In the genomic region with DNA sequence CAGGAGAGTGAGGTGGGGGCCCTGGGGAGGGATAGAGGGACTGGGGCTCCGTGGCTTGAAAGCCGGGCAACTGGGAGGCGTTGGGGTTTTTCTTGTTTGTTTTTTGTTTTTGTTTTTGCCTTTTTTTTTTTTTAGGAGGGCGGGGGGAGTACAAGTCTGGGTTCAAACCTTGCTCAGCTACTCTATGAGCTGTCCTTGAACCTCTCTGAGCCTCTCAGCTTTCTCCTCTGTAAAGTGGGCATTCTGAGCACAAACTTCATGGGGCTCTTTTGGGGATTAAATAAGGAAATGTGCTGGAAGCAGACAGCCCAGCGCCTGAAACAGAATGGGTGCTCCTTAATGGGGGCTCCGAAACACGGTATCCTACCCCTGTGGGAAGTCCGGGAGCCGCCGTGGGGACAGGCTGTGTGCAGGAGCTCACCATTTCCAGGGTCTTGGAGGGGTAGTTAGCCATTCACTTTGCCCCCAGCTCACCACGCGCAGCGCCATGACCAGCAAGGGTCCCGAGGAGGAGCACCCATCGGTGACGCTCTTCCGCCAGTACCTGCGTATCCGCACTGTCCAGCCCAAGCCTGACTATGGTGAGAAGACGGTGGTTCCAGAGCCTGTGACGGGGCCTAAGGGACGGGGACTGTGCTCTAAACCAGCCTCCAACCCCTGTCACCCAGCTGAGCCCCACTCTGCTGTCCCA, we compare ENCODE assay signal across 9 cellular contexts. TPM values are rescaled to one million over a fixed set of nuclear protein-coding genes. Genes with fewer than 3 reads are reported as not detected.
DNase-seq lines count a peak whose midpoint lies in the region; ATAC-seq, FAIRE-seq and TF ChIP-seq lines count a peak whose summit lies in the region.
"Had no signal": no experiment of that assay in that cellular context is flagged by ENCODE, and none has a peak within 500 bp of the region (broad histone marks: within the 10 kb centered on the region; RNA-seq: fewer than 3 reads in every experiment).

No MANE protein-coding gene starts in this region.

- H3K9me3 ChIP-seq in cardiac muscle cell (ENCODE audit: low read depth) (no peaks in the 10 kb centered on the region), mesodermal cell (ENCODE audit: control insufficient read depth, low read length) (no peaks in the 10 kb centered on the region)

- no peak for ATAC-seq in left cardiac atrium
- no peak for ATAC-seq in HG03460 (IDR thresholded peaks at IDR 0.05; ENCODE audit: unreplicated experiment)

- H3K36me3 ChIP-seq in cardiac muscle cell: no peaks in the 10 kb centered on the region
- peaks cover 3% of the 10 kb centered on the region for H3K36me3 ChIP-seq in bronchial epithelial cell (ENCODE audit: control insufficient read depth, insufficient read depth, low read length)
- peaks cover 12% of the 10 kb centered on the region for H3K36me3 ChIP-seq in mesodermal cell (ENCODE audit: control insufficient read depth, insufficient read depth, low read length)
- H3K36me3 ChIP-seq in urinary bladder (ENCODE audit: insufficient read depth): no peaks in the 10 kb centered on the region

- no peak for TF ChIP-seq POLR2A in GM12891 (IDR thresholded peaks at IDR 0.05; ENCODE audit: low read depth, low read length)

- DNase-seq in cardiac muscle cell (ENCODE audit: low read depth in 1 of 2, low spot score in 1 of 2) (no peak), left cardiac atrium (no peak), bronchial epithelial cell (ENCODE audit: low read depth) (no peak), NK-92 (lab: John Stamatoyannopoulos, UW; ENCODE audit: unreplicated experiment) (no peak), GM12891 (ENCODE audit: insufficient read length, low spot score) (no peak)
- DNase-seq: NCI-H2171 had no signal

- peak overlapping the region; percentile 27 for H3K4me3 ChIP-seq in cardiac muscle cell
- peak overlapping the region; percentile 63 for H3K4me3 ChIP-seq in bronchial epithelial cell (ENCODE audit: low read depth, low read length)
- peak overlapping the region; percentile 56 for H3K4me3 ChIP-seq in mesodermal cell (ENCODE audit: extremely low read depth, insufficient read depth, low read length, poor library complexity, severe bottlenecking)
- H3K4me3 ChIP-seq in urinary bladder (ENCODE audit: low read depth, low read length): peak overlapping the region; percentile 42

- no peak for FAIRE-seq in bronchial epithelial cell (lab: Jason Lieb, UNC)
- FAIRE-seq in GM12891 (lab: Jason Lieb, UNC): no peak

- no peaks in the 10 kb centered on the region for H3K27me3 ChIP-seq in cardiac muscle cell
- H3K27me3 ChIP-seq in bronchial epithelial cell (ENCODE audit: control insufficient read depth, insufficient read depth, low read length): no peaks in the 10 kb centered on the region

- H3K27ac ChIP-seq in cardiac muscle cell (peak overlapping the region; percentile 86), mesodermal cell (ENCODE audit: low read depth, low read length, severe bottlenecking) (peak overlapping the region; percentile 94), urinary bladder (ENCODE audit: low read depth) (peak overlapping the region; percentile 97)

- H3K4me1 ChIP-seq in cardiac muscle cell (ENCODE audit: low read depth) (peaks cover 16% of the 10 kb centered on the region), mesodermal cell (ENCODE audit: control insufficient read depth, insufficient read depth, low read length, poor library complexity, severe bottlenecking) (peaks cover 5% of the 10 kb centered on the region), urinary bladder (ENCODE audit: insufficient read depth) (no peaks in the 10 kb centered on the region)

- TF ChIP-seq CTCF in cardiac muscle cell (IDR thresholded peaks at IDR 0.05; ENCODE audit: low read depth, low read length): no peak
- no peak for TF ChIP-seq CTCF in bronchial epithelial cell (IDR thresholded peaks at IDR 0.05; ENCODE audit: insufficient read depth, low read length, severe bottlenecking)

- intact Hi-C loops in left cardiac atrium (cut with DNase I): no loop called here

- 86 to 87% methylated on average over 17 to 20 of the region's 22 CpGs for WGBS in mesodermal cell (ENCODE audit: insufficient coverage in 2 of 2), 2 experiments
- WGBS in urinary bladder: 68% methylated on average over 22 of the region's 22 CpGs

TF ChIP-seq in GM12891, 5 proteins besides CTCF, POLR2A, EP300 and RAD21:
- no peak for TF ChIP-seq SPI1 (IDR thresholded peaks at IDR 0.05; ENCODE audit: low read depth, low read length)
- TF ChIP-seq PAX5 (IDR thresholded peaks at IDR 0.05; ENCODE audit: insufficient read depth, low read length, severe bottlenecking): no peak
- no peak for TF ChIP-seq POU2F2 (IDR thresholded peaks at IDR 0.05; ENCODE audit: low read depth, low read length)
- TF ChIP-seq TAF1 (IDR thresholded peaks at IDR 0.05; ENCODE audit: low read depth, low read length): no peak
- TF ChIP-seq POLR2AphosphoS5 (IDR thresholded peaks at IDR 0.05; ENCODE audit: low read depth, low read length): no peak

RNA-seq across cellular contexts. Expression of gene ACY1, which starts 0.4 kb away (rescaled TPM):
- total RNA-seq in cardiac muscle cell: 87.7 and 99.7 TPM in 2 replicates
- 116 and 125 TPM in 2 replicates for polyA plus RNA-seq in cardiac muscle cell
- 10 to 100 TPM; 21.8 to 24.8 TPM for total RNA-seq in left cardiac atrium
- total RNA-seq in bronchial epithelial cell: 69.2 and 81.3 TPM in 2 replicates
- 32.6 TPM for polyA plus RNA-seq in mesodermal cell (2013, experiment 1 of 2)
- 27.5 TPM for polyA plus RNA-seq in mesodermal cell (2013, experiment 2 of 2)
- total RNA-seq in urinary bladder: 10.6 TPM
- 20.0 TPM for polyA plus RNA-seq in urinary bladder
- 38.7 TPM for polyA plus RNA-seq in GM12891 (2012; ENCODE audit: low read depth, missing spikeins)

RNA-seq across cellular contexts. Expression of gene ABHD14A, which starts 8.9 kb away (rescaled TPM):
- total RNA-seq in cardiac muscle cell: 56.5 and 105 TPM in 2 replicates
- polyA plus RNA-seq in cardiac muscle cell: 95.9 and 104 TPM in 2 replicates
- 10 to 100 TPM; 18.1 to 18.3 TPM for total RNA-seq in left cardiac atrium
- total RNA-seq in bronchial epithelial cell: 0.79 and 2.3 TPM in 2 replicates
- 16.5 TPM for polyA plus RNA-seq in mesodermal cell (2013, experiment 1 of 2)
- polyA plus RNA-seq in mesodermal cell (2013, experiment 2 of 2): 13.2 TPM
- total RNA-seq in urinary bladder: 13.0 TPM
- 31.5 TPM for polyA plus RNA-seq in urinary bladder
- 8.4 TPM for polyA plus RNA-seq in GM12891 (2012; ENCODE audit: low read depth, missing spikeins)

RNA-seq across cellular contexts. Expression of gene ABHD14B, which starts 9.9 kb away (rescaled TPM):
- 19.8 and 27.8 TPM in 2 replicates for total RNA-seq in cardiac muscle cell
- 23.3 and 29.9 TPM in 2 replicates for polyA plus RNA-seq in cardiac muscle cell
- 10 to 100 TPM; 22.0 to 22.1 TPM for total RNA-seq in left cardiac atrium
- 17.7 and 18.4 TPM in 2 replicates for total RNA-seq in bronchial epithelial cell
- polyA plus RNA-seq in mesodermal cell (2013, experiment 1 of 2): 11.2 TPM
- polyA plus RNA-seq in mesodermal cell (2013, experiment 2 of 2): 11.4 TPM
- 14.2 TPM for total RNA-seq in urinary bladder
- polyA plus RNA-seq in urinary bladder: 69.1 TPM
- 58.0 TPM for polyA plus RNA-seq in GM12891 (2012; ENCODE audit: low read depth, missing spikeins)

RNA-seq across cellular contexts. Expression of gene RPL29, which starts 12.0 kb away (rescaled TPM):
- total RNA-seq in cardiac muscle cell: 1,533 and 1,673 TPM in 2 replicates
- 844 and 941 TPM in 2 replicates for polyA plus RNA-seq in cardiac muscle cell
- 100 to 1,000 TPM; 586 to 682 TPM for total RNA-seq in left cardiac atrium
- 1,196 and 1,940 TPM in 2 replicates for total RNA-seq in bronchial epithelial cell
- 2,047 TPM for polyA plus RNA-seq in mesodermal cell (2013, experiment 1 of 2)
- 1,829 TPM for polyA plus RNA-seq in mesodermal cell (2013, experiment 2 of 2)
- total RNA-seq in urinary bladder: 623 TPM
- polyA plus RNA-seq in urinary bladder: 1,824 TPM
- polyA plus RNA-seq in GM12891 (2012; ENCODE audit: low read depth, missing spikeins): 3,375 TPM

RNA-seq across cellular contexts. Expression of gene PCBP4, which starts 16.5 kb away (rescaled TPM):
- total RNA-seq in cardiac muscle cell: 151 and 226 TPM in 2 replicates
- 114 and 122 TPM in 2 replicates for polyA plus RNA-seq in cardiac muscle cell
- total RNA-seq in left cardiac atrium: 10 to 100 TPM; 49.1 to 68.3 TPM
- total RNA-seq in bronchial epithelial cell: 15.3 and 25.0 TPM in 2 replicates
- polyA plus RNA-seq in mesodermal cell (2013, experiment 1 of 2): 103 TPM
- polyA plus RNA-seq in mesodermal cell (2013, experiment 2 of 2): 93.2 TPM
- 22.4 TPM for total RNA-seq in urinary bladder
- polyA plus RNA-seq in urinary bladder: 43.9 TPM
- polyA plus RNA-seq in GM12891 (2012; ENCODE audit: low read depth, missing spikeins): 3.1 TPM
